Comparison of ENCODE assay signal across 15 cellular contexts in genomic region chr1:7329868-7330615, GRCh38.
DNase-seq lines count a peak whose midpoint lies in the region; ATAC-seq and TF ChIP-seq lines count a peak whose summit lies in the region.
"Had no signal": no experiment of that assay in that cellular context is flagged by ENCODE, and none has a peak within 500 bp of the region (broad histone marks: within the 10 kb centered on the region; RNA-seq: fewer than 3 reads in every experiment).

No MANE protein-coding gene starts in this region.

- TF ChIP-seq EP300 in esophagus muscularis mucosa (IDR thresholded peaks at IDR 0.05) = no peak

- H3K4me3 Mint-ChIP-seq in activated CD8-positive, alpha-beta T cell treated with anti-CD3 and anti-CD28 coated beads, Interleukin-2, amount 10 ng/mL, durations not matched to agents 7 days and 5 days = no peak overlapping the region
- H3K4me3 Mint-ChIP-seq in activated CD8-positive, alpha-beta T cell treated with anti-CD3 and anti-CD28 coated beads for 36 hours = no peak overlapping the region
- H3K4me3 Mint-ChIP-seq in osteocyte (ENCODE audit: unreplicated experiment) = no peak overlapping the region
- H3K4me3 Mint-ChIP-seq: CD4-positive, CD25-positive, alpha-beta regulatory T cell had no signal

- DNase-seq in activated CD8-positive, alpha-beta T cell treated with anti-CD3 and anti-CD28 coated beads, Interleukin-2, amount 10 ng/mL, durations not matched to agents 7 days and 5 days = peak; percentile 5
- DNase-seq in activated CD8-positive, alpha-beta T cell treated with anti-CD3 and anti-CD28 coated beads for 36 hours = no peak
- DNase-seq in SJCRH30 (no peak), esophagus muscularis mucosa (ENCODE audit: extremely low spot score) (peak; percentile 79), osteocyte (ENCODE audit: extremely low spot score, unreplicated experiment) (peak; percentile 64), tibial artery (no peak), activated gamma-delta T cell (lab: John Stamatoyannopoulos, UW) (no peak)
- DNase-seq: 8988T; AML-193; CD4-positive, CD25-positive, alpha-beta regulatory T cell; DMS 273 treated with DMSO at 0.1 percent for 48 hours; GM23248 had no signal

- H3K9me3 Mint-ChIP-seq in activated CD8-positive, alpha-beta T cell treated with anti-CD3 and anti-CD28 coated beads, Interleukin-2, amount 10 ng/mL, durations not matched to agents 7 days and 5 days (ENCODE audit: insufficient read depth) = no peaks in the 10 kb centered on the region
- H3K9me3 Mint-ChIP-seq in activated CD8-positive, alpha-beta T cell treated with anti-CD3 and anti-CD28 coated beads for 36 hours = peaks cover 8% of the 10 kb centered on the region
- H3K9me3 Mint-ChIP-seq in osteocyte (ENCODE audit: unreplicated experiment) = peaks cover 24% of the 10 kb centered on the region

- H3K4me1 ChIP-seq in SJCRH30 (peaks cover 48% of the 10 kb centered on the region), esophagus muscularis mucosa (peaks cover 6 to 16% (median 13%) of the 10 kb centered on the region in 4 donors), tibial artery (peaks cover 0 to 5% (median 0%) of the 10 kb centered on the region in 4 donors)

- no peaks in the 10 kb centered on the region for H3K4me1 Mint-ChIP-seq in activated CD8-positive, alpha-beta T cell treated with anti-CD3 and anti-CD28 coated beads, Interleukin-2, amount 10 ng/mL, durations not matched to agents 7 days and 5 days (ENCODE audit: low read depth)
- no peaks in the 10 kb centered on the region for H3K4me1 Mint-ChIP-seq in activated CD8-positive, alpha-beta T cell treated with anti-CD3 and anti-CD28 coated beads for 36 hours (ENCODE audit: low read depth)
- peaks cover 39% of the 10 kb centered on the region for H3K4me1 Mint-ChIP-seq in osteocyte (ENCODE audit: unreplicated experiment)
- H3K4me1 Mint-ChIP-seq: CD4-positive, CD25-positive, alpha-beta regulatory T cell had no signal

- H3K27me3 Mint-ChIP-seq in activated CD8-positive, alpha-beta T cell treated with anti-CD3 and anti-CD28 coated beads, Interleukin-2, amount 10 ng/mL, durations not matched to agents 7 days and 5 days (ENCODE audit: low read depth) = peaks cover 5% of the 10 kb centered on the region
- peaks cover 7% of the 10 kb centered on the region for H3K27me3 Mint-ChIP-seq in activated CD8-positive, alpha-beta T cell treated with anti-CD3 and anti-CD28 coated beads for 36 hours
- H3K27me3 Mint-ChIP-seq in osteocyte (ENCODE audit: unreplicated experiment) = no peaks in the 10 kb centered on the region

- peak overlapping the region; percentile 39 for H3K27ac ChIP-seq in SJCRH30
- H3K27ac ChIP-seq in esophagus muscularis mucosa (replicated peaks in 1 of 4) = no peak overlapping the region
- H3K27ac ChIP-seq in tibial artery = no peak overlapping the region
- H3K27ac ChIP-seq: BLaER1 treated with 17β-estradiol and CSF1 and Interleukin-3, amounts not matched to agents 10 nM and 100 nM; GM23248 had no signal

- no peak for ATAC-seq in activated CD8-positive, alpha-beta T cell treated with anti-CD3 and anti-CD28 coated beads, Interleukin-2, amount 10 ng/mL, durations not matched to agents 7 days and 5 days
- no peak for ATAC-seq in activated CD8-positive, alpha-beta T cell treated with anti-CD3 and anti-CD28 coated beads for 36 hours
- ATAC-seq in HG03432 (IDR thresholded peaks at IDR 0.05; ENCODE audit: unreplicated experiment) = no peak
- ATAC-seq: GM12878 had no signal

- H3K9me3 ChIP-seq in SJCRH30 (replicated peaks) (peaks cover 8% of the 10 kb centered on the region), esophagus muscularis mucosa (peaks cover 0 to 9% (median 6%) of the 10 kb centered on the region in 4 donors), tibial artery (no peaks in the 10 kb centered on the region)

- TF ChIP-seq POLR2A in esophagus muscularis mucosa (IDR thresholded peaks at IDR 0.05; ENCODE audit: low read depth) = no peak

- TF ChIP-seq CTCF in activated CD8-positive, alpha-beta T cell treated with anti-CD3 and anti-CD28 coated beads for 36 hours (IDR thresholded peaks at IDR 0.05) = no peak
- TF ChIP-seq CTCF in esophagus muscularis mucosa (IDR thresholded peaks at IDR 0.05) (no peak), osteocyte (IDR thresholded peaks at IDR 0.05) (no peak), tibial artery (IDR thresholded peaks at IDR 0.05) (no peak)

- no peaks in the 10 kb centered on the region for H3K27me3 ChIP-seq in SJCRH30
- H3K27me3 ChIP-seq in esophagus muscularis mucosa = no peaks in the 10 kb centered on the region
- peaks cover 0 to 28% of the 10 kb centered on the region in 2 donors for H3K27me3 ChIP-seq in tibial artery
- H3K27me3 ChIP-seq: BLaER1 treated with 17β-estradiol and CSF1 and Interleukin-3, amounts not matched to agents 10 nM and 100 nM had no signal

- POLR2A ChIA-PET in activated CD8-positive, alpha-beta T cell treated with anti-CD3 and anti-CD28 coated beads, Interleukin-2, amount 10 ng/mL, durations not matched to agents 7 days and 5 days (lab: Charles Lee) = no interaction called here
- POLR2A ChIA-PET in activated CD8-positive, alpha-beta T cell treated with anti-CD3 and anti-CD28 coated beads for 36 hours (lab: Charles Lee) = no interaction called here

- no peak overlapping the region for H3K27ac Mint-ChIP-seq in activated CD8-positive, alpha-beta T cell treated with anti-CD3 and anti-CD28 coated beads, Interleukin-2, amount 10 ng/mL, durations not matched to agents 7 days and 5 days
- H3K27ac Mint-ChIP-seq in activated CD8-positive, alpha-beta T cell treated with anti-CD3 and anti-CD28 coated beads for 36 hours = no peak overlapping the region
- H3K27ac Mint-ChIP-seq in osteocyte (ENCODE audit: unreplicated experiment) = no peak overlapping the region
- H3K27ac Mint-ChIP-seq: CD4-positive, CD25-positive, alpha-beta regulatory T cell had no signal

- WGBS in esophagus muscularis mucosa = 90% methylated on average over 15 of the region's 15 CpGs

- no peaks in the 10 kb centered on the region for H3K36me3 Mint-ChIP-seq in activated CD8-positive, alpha-beta T cell treated with anti-CD3 and anti-CD28 coated beads, Interleukin-2, amount 10 ng/mL, durations not matched to agents 7 days and 5 days (ENCODE audit: low read depth)
- H3K36me3 Mint-ChIP-seq in activated CD8-positive, alpha-beta T cell treated with anti-CD3 and anti-CD28 coated beads for 36 hours (ENCODE audit: low read depth) = no peaks in the 10 kb centered on the region
- H3K36me3 Mint-ChIP-seq in osteocyte (ENCODE audit: unreplicated experiment) = peaks cover 5% of the 10 kb centered on the region
- H3K36me3 Mint-ChIP-seq: CD4-positive, CD25-positive, alpha-beta regulatory T cell had no signal

- no peaks in the 10 kb centered on the region for H3K36me3 ChIP-seq in SJCRH30
- no peaks in the 10 kb centered on the region for H3K36me3 ChIP-seq in esophagus muscularis mucosa
- no peaks in the 10 kb centered on the region for H3K36me3 ChIP-seq in tibial artery
- H3K36me3 ChIP-seq: BLaER1 treated with 17β-estradiol and CSF1 and Interleukin-3, amounts not matched to agents 10 nM and 100 nM had no signal

- intact Hi-C loops in activated CD8-positive, alpha-beta T cell treated with anti-CD3 and anti-CD28 coated beads for 36 hours (cut with micrococcal nuclease) = no loop called here
- intact Hi-C loops in esophagus muscularis mucosa (cut with DNase I) (no loop called here), tibial artery (cut with DNase I; ENCODE audit: low total_unique reads) (no loop called here)

- CTCF ChIA-PET in activated CD8-positive, alpha-beta T cell treated with anti-CD3 and anti-CD28 coated beads, Interleukin-2, amount 10 ng/mL, durations not matched to agents 7 days and 5 days (lab: Charles Lee) = no interaction called here
- CTCF ChIA-PET in activated CD8-positive, alpha-beta T cell treated with anti-CD3 and anti-CD28 coated beads for 36 hours (lab: Charles Lee) = no interaction called here

- H3K4me3 ChIP-seq in SJCRH30 (no peak overlapping the region), esophagus muscularis mucosa (no peak overlapping the region), tibial artery (no peak overlapping the region)
- H3K4me3 ChIP-seq: BLaER1 treated with 17β-estradiol and CSF1 and Interleukin-3, amounts not matched to agents 10 nM and 100 nM; GM12878; GM23248 had no signal

Comparison
In these comparisons a context has a peak if more than half of its experiments do, and no peak if none do; other contexts are left out.
1. DNase-seq: peak in activated CD8-positive, alpha-beta T cell treated with anti-CD3 and anti-CD28 coated beads, Interleukin-2, amount 10 ng/mL, durations not matched to agents 7 days and 5 days (single experiment), esophagus muscularis mucosa (single experiment) and osteocyte (single experiment); none in activated CD8-positive, alpha-beta T cell treated with anti-CD3 and anti-CD28 coated beads for 36 hours (single experiment), SJCRH30 (0 of 2), tibial artery (0 of 2) and activated gamma-delta T cell (single experiment).